In the genomic region with DNA sequence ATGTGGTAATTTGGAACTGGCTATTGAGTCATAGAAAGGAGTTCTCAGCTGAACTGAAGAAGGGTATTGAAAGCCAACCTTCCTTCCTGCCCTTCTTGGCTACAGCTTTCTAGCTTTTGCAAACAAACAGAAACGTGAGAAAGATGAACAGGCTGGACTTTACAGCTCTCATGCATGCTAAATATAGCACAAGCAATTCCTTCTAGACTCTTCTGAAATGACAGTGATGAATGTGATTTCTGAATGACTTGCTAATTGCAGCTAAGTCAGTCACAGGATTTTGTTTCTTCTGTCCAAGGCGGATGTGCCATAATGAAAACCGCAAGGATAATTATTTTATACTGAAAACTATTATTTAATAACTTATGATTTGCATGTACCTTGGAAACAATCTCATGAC, we compare ENCODE assay signal across 1 cellular context.
TF ChIP-seq lines count a peak whose summit lies in the region.

No MANE protein-coding gene starts in this region.

TF ChIP-seq in K562, 482 proteins besides CTCF, POLR2A, EP300 and RAD21:
- TF ChIP-seq, protein P1, sequence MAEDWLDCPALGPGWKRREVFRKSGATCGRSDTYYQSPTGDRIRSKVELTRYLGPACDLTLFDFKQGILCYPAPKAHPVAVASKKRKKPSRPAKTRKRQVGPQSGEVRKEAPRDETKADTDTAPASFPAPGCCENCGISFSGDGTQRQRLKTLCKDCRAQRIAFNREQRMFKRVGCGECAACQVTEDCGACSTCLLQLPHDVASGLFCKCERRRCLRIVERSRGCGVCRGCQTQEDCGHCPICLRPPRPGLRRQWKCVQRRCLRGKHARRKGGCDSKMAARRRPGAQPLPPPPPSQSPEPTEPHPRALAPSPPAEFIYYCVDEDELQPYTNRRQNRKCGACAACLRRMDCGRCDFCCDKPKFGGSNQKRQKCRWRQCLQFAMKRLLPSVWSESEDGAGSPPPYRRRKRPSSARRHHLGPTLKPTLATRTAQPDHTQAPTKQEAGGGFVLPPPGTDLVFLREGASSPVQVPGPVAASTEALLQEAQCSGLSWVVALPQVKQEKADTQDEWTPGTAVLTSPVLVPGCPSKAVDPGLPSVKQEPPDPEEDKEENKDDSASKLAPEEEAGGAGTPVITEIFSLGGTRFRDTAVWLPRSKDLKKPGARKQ (CRISPR knock-in tag; IDR thresholded peaks at IDR 0.05), result no peak
- TF ChIP-seq MAZ (CRISPR knock-in tag; conservative IDR thresholded peaks at IDR 0.05 in 1 of 2, IDR thresholded peaks at IDR 0.05 in 1 of 2) (no peak), C11orf30 (IDR thresholded peaks at IDR 0.05; ENCODE audit: low read depth) (no peak), NCOA1 (IDR thresholded peaks at IDR 0.05; ENCODE audit: low read depth) (no peak), SAFB2 (IDR thresholded peaks at IDR 0.05; ENCODE audit: borderline replicate concordance, low read depth, low read length, severe bottlenecking) (no peak), MEIS2 (IDR thresholded peaks at IDR 0.05; ENCODE audit: partially characterized antibody) (peak; percentile 54), MEF2D (tag; conservative IDR thresholded peaks at IDR 0.05; ENCODE audit: low read depth) (peak; percentile 85), SIX5 (IDR thresholded peaks at IDR 0.05; ENCODE audit: borderline replicate concordance in 1 of 2, insufficient read depth in 1 of 2, low read depth in 1 of 2, low read length in 2 of 2) (no peak), MAFG (tag; conservative IDR thresholded peaks at IDR 0.05) (peak; percentile 43; the same call in 1 of the 2 replicates), LARP7 (IDR thresholded peaks at IDR 0.05) (no peak), FOSL1 (tag; conservative IDR thresholded peaks at IDR 0.05) (no peak), KDM1A (IDR thresholded peaks at IDR 0.05) (no peak), TAF1 (IDR thresholded peaks at IDR 0.05; ENCODE audit: control insufficient read depth, extremely low read depth, insufficient read depth, low read length, severe bottlenecking) (no peak), MYNN (IDR thresholded peaks at IDR 0.05) (no peak), MYNN (CRISPR knock-in tag; IDR thresholded peaks at IDR 0.05) (no peak)
- TF ChIP-seq, protein P2, sequence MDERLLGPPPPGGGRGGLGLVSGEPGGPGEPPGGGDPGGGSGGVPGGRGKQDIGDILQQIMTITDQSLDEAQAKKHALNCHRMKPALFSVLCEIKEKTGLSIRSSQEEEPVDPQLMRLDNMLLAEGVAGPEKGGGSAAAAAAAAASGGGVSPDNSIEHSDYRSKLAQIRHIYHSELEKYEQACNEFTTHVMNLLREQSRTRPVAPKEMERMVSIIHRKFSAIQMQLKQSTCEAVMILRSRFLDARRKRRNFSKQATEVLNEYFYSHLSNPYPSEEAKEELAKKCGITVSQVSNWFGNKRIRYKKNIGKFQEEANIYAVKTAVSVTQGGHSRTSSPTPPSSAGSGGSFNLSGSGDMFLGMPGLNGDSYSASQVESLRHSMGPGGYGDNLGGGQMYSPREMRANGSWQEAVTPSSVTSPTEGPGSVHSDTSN (CRISPR knock-in tag; IDR thresholded peaks at IDR 0.05; ENCODE audit: low read depth), result no peak
- TF ChIP-seq, protein P2 (tag; conservative IDR thresholded peaks at IDR 0.05; ENCODE audit: low read depth), result peak; percentile 73
TF ChIP-seq in K562: peak in this region for 4.
